ENCODE assay signal across 9 cellular contexts in genomic region chr1:184881941-184882648, GRCh38.
DNase-seq lines count a peak whose midpoint lies in the region; ATAC-seq and TF ChIP-seq lines count a peak whose summit lies in the region.
"Had no signal": no experiment of that assay in that cellular context is flagged by ENCODE, and none has a peak within 500 bp of the region (broad histone marks: within the 10 kb centered on the region; RNA-seq: fewer than 3 reads in every experiment).

No MANE protein-coding gene starts in this region.

- peaks cover 28% of the 10 kb centered on the region for H3K4me1 ChIP-seq in GM23248 (ENCODE audit: insufficient read depth)
- peaks cover 0 to 8% of the 10 kb centered on the region in 2 donors for H3K4me1 ChIP-seq in thyroid gland

- 29 to 35% methylated on average over 6 of the region's 6 CpGs for WGBS in GM23248 (ENCODE audit: low coverage in 1 of 2, low lambda C conversion rate in 2 of 2, missing lambda C conversion rate in 2 of 2), 2 experiments
- 67 to 80% methylated on average over 6 of the region's 6 CpGs for WGBS in thyroid gland, 2 donors

- no peak overlapping the region for H3K4me3 Mint-ChIP-seq in WTC11

- no peak for TF ChIP-seq POLR2A in thyroid gland (IDR thresholded peaks at IDR 0.05)

- no peaks in the 10 kb centered on the region for H4K20me1 ChIP-seq in GM23248 (ENCODE audit: insufficient read depth)

- H3K9me3 ChIP-seq in GM23248 (ENCODE audit: low read depth) = no peaks in the 10 kb centered on the region
- no peaks in the 10 kb centered on the region for H3K9me3 ChIP-seq in thyroid gland

- peaks cover 44% of the 10 kb centered on the region for H3K4me1 Mint-ChIP-seq in WTC11

- peak; percentile 59 for ATAC-seq in WTC11
- no peak for ATAC-seq in HG02938 (IDR thresholded peaks at IDR 0.05; ENCODE audit: unreplicated experiment)

- no peak overlapping the region for H3K27ac Mint-ChIP-seq in WTC11

- no peaks in the 10 kb centered on the region for H3K9me2 ChIP-seq in GM23248 (ENCODE audit: insufficient read depth)

- no peaks in the 10 kb centered on the region for H3K79me2 ChIP-seq in GM23248 (ENCODE audit: insufficient read depth)

- H3K27me3 Mint-ChIP-seq in WTC11 (ENCODE audit: low read depth) = peaks cover 55% of the 10 kb centered on the region

- peak overlapping the region; percentile 23; the same call in 1 of the 2 replicates for H3K9ac ChIP-seq in GM23248

- in situ Hi-C loops in GM23248 (cut with MboI) = no loop called here

- H3K4me2 ChIP-seq in GM23248 (ENCODE audit: unreplicated experiment) = peak overlapping the region; percentile 33

- H2AFZ ChIP-seq in GM23248 = no peak overlapping the region

- H3K9me3 Mint-ChIP-seq in WTC11 = no peaks in the 10 kb centered on the region

- peak; percentile 44 for DNase-seq in GM04503 (ENCODE audit: low read depth)
- DNase-seq in GM23248 = peak; percentile 66
- no peak for DNase-seq in WTC11 (ENCODE audit: low spot score)
- DNase-seq in iPS-NIHi11 (ENCODE audit: low spot score) = peak; percentile 41
- DNase-seq in thyroid gland = no peak
- no peak for DNase-seq in NAMALWA (ENCODE audit: low spot score)
- no peak for DNase-seq in NCI-H1930 (lab: John Stamatoyannopoulos, UW)
- DNase-seq: WERI-Rb-1 had no signal

- H3F3A ChIP-seq in GM23248 (ENCODE audit: insufficient read depth) = peaks cover 35% of the 10 kb centered on the region

- H3K36me3 Mint-ChIP-seq in WTC11 = no peaks in the 10 kb centered on the region

- TF ChIP-seq CTCF in WTC11 (IDR thresholded peaks at IDR 0.05) (no peak), thyroid gland (IDR thresholded peaks at IDR 0.05) (no peak)

- no peaks in the 10 kb centered on the region for H3K36me3 ChIP-seq in GM23248 (ENCODE audit: low read depth)
- no peaks in the 10 kb centered on the region for H3K36me3 ChIP-seq in thyroid gland
- H3K36me3 ChIP-seq: WERI-Rb-1 had no signal

- POLR2A ChIA-PET in WTC11 (lab: Charles Lee) = no interaction called here

- H3K27me3 ChIP-seq in GM23248 (replicated peaks; ENCODE audit: insufficient read depth) = no peaks in the 10 kb centered on the region
- H3K27me3 ChIP-seq in thyroid gland = no peaks in the 10 kb centered on the region

- H3K4me3 ChIP-seq in GM23248 = no peak overlapping the region
- no peak overlapping the region for H3K4me3 ChIP-seq in thyroid gland (replicated peaks in 1 of 3)

- CTCF ChIA-PET in WTC11 (lab: Charles Lee) = no interaction called here

- peak overlapping the region; percentile 40 for H3K27ac ChIP-seq in GM23248
- peak overlapping the region in 1 of 3 donors; percentile 12 for H3K27ac ChIP-seq in thyroid gland
- H3K27ac ChIP-seq: WERI-Rb-1 had no signal

- intact Hi-C loops in thyroid gland (cut with DNase I) = no loop called here

TF ChIP-seq in WTC11, 78 proteins besides CTCF, POLR2A, EP300 and RAD21:
- no peak for TF ChIP-seq ETV6 (CRISPR knock-in tag; IDR thresholded peaks at IDR 0.05)
- TF ChIP-seq, protein P1, sequence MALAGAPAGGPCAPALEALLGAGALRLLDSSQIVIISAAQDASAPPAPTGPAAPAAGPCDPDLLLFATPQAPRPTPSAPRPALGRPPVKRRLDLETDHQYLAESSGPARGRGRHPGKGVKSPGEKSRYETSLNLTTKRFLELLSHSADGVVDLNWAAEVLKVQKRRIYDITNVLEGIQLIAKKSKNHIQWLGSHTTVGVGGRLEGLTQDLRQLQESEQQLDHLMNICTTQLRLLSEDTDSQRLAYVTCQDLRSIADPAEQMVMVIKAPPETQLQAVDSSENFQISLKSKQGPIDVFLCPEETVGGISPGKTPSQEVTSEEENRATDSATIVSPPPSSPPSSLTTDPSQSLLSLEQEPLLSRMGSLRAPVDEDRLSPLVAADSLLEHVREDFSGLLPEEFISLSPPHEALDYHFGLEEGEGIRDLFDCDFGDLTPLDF (CRISPR knock-in tag; IDR thresholded peaks at IDR 0.05) = no peak
- TF ChIP-seq MXD4 (CRISPR knock-in tag; IDR thresholded peaks at IDR 0.05; ENCODE audit: borderline replicate concordance) = no peak
- TF ChIP-seq, protein P2, sequence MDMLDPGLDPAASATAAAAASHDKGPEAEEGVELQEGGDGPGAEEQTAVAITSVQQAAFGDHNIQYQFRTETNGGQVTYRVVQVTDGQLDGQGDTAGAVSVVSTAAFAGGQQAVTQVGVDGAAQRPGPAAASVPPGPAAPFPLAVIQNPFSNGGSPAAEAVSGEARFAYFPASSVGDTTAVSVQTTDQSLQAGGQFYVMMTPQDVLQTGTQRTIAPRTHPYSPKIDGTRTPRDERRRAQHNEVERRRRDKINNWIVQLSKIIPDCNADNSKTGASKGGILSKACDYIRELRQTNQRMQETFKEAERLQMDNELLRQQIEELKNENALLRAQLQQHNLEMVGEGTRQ (CRISPR knock-in tag; IDR thresholded peaks at IDR 0.05) = no peak
- no peak for TF ChIP-seq GABPB1 (CRISPR knock-in tag; IDR thresholded peaks at IDR 0.05)
- TF ChIP-seq ZNF121 (CRISPR knock-in tag; IDR thresholded peaks at IDR 0.05) = no peak
- TF ChIP-seq CREB1 (CRISPR knock-in tag; IDR thresholded peaks at IDR 0.05) = no peak
- TF ChIP-seq ZNF425 (CRISPR knock-in tag; conservative IDR thresholded peaks at IDR 0.05) = no peak
- TF ChIP-seq SMAD3 (CRISPR knock-in tag; IDR thresholded peaks at IDR 0.05; ENCODE audit: borderline replicate concordance) = no peak
- TF ChIP-seq TP53 (CRISPR knock-in tag; IDR thresholded peaks at IDR 0.05) = no peak
- no peak for TF ChIP-seq RELA (CRISPR knock-in tag; IDR thresholded peaks at IDR 0.05; ENCODE audit: borderline replicate concordance)
- no peak for TF ChIP-seq CDX4 (CRISPR knock-in tag; IDR thresholded peaks at IDR 0.05; ENCODE audit: borderline replicate concordance)
- no peak for TF ChIP-seq ZNF317 (CRISPR knock-in tag; IDR thresholded peaks at IDR 0.05; ENCODE audit: borderline replicate concordance, low read depth)
- no peak for TF ChIP-seq ZBTB21 (CRISPR knock-in tag; IDR thresholded peaks at IDR 0.05; ENCODE audit: borderline replicate concordance)
- TF ChIP-seq TCF7 (CRISPR knock-in tag; IDR thresholded peaks at IDR 0.05; ENCODE audit: low read depth) = no peak
- TF ChIP-seq, protein P3, sequence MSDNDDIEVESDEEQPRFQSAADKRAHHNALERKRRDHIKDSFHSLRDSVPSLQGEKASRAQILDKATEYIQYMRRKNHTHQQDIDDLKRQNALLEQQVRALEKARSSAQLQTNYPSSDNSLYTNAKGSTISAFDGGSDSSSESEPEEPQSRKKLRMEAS (CRISPR knock-in tag; IDR thresholded peaks at IDR 0.05) = no peak
- no peak for TF ChIP-seq E2F4 (CRISPR knock-in tag; IDR thresholded peaks at IDR 0.05; ENCODE audit: borderline replicate concordance, low read depth)
- TF ChIP-seq, protein P4, sequence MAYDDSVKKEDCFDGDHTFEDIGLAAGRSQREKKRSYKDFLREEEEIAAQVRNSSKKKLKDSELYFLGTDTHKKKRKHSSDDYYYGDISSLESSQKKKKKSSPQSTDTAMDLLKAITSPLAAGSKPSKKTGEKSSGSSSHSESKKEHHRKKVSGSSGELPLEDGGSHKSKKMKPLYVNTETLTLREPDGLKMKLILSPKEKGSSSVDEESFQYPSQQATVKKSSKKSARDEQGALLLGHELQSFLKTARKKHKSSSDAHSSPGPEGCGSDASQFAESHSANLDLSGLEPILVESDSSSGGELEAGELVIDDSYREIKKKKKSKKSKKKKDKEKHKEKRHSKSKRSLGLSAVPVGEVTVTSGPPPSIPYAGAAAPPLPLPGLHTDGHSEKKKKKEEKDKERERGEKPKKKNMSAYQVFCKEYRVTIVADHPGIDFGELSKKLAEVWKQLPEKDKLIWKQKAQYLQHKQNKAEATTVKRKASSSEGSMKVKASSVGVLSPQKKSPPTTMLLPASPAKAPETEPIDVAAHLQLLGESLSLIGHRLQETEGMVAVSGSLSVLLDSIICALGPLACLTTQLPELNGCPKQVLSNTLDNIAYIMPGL (CRISPR knock-in tag; IDR thresholded peaks at IDR 0.05) = no peak
- TF ChIP-seq SMAD4 (CRISPR knock-in tag; IDR thresholded peaks at IDR 0.05) = no peak
TF ChIP-seq in WTC11: peak in this region for 0.

Comparison
In these comparisons a context has a peak if more than half of its experiments do, and no peak if none do; other contexts are left out.
1. DNase-seq: peak in GM04503 (single experiment), GM23248 (single experiment) and iPS-NIHi11 (single experiment); none in WTC11 (single experiment), thyroid gland (0 of 2), NAMALWA (single experiment) and NCI-H1930 (0 of 2).